19 cellular contexts compared by ENCODE assay signal in genomic region chr3:43649365-43649968, GRCh38. TPM values are rescaled to one million over a fixed set of nuclear protein-coding genes. Genes with fewer than 3 reads are reported as not detected.
DNase-seq lines count a peak whose midpoint lies in the region; ATAC-seq, FAIRE-seq and TF ChIP-seq lines count a peak whose summit lies in the region.
"Had no signal": no experiment of that assay in that cellular context is flagged by ENCODE, and none has a peak within 500 bp of the region (broad histone marks: within the 10 kb centered on the region; RNA-seq: fewer than 3 reads in every experiment).

No MANE protein-coding gene starts in this region.

- H3K4me3 ChIP-seq in IMR-90 (ENCODE audit: insufficient read depth, low read depth, low read length) (no peak overlapping the region), bronchial epithelial cell (ENCODE audit: low read depth, low read length) (no peak overlapping the region), left lung (no peak overlapping the region), stomach (peak overlapping the region in 3 of 4 donors; percentile 27 to 41 (median 27))
- H3K4me3 ChIP-seq in CD8-positive, alpha-beta T cell (ENCODE audit: low read depth, low read length), result no peak overlapping the region
- H3K4me3 ChIP-seq: thoracic aorta had no signal

- H3K27ac ChIP-seq in IMR-90 (ENCODE audit: insufficient read depth, low read length), result no peak overlapping the region
- H3K27ac ChIP-seq in left lung, result no peak overlapping the region
- no peak overlapping the region for H3K27ac ChIP-seq in stomach
- no peak overlapping the region for H3K27ac ChIP-seq in CD8-positive, alpha-beta T cell (ENCODE audit: low read depth, low read length)
- H3K27ac ChIP-seq: HL-60, thoracic aorta had no signal

- TF ChIP-seq EP300 in stomach (IDR thresholded peaks at IDR 0.05), result no peak

- in situ Hi-C loops in IMR-90 (cut with MboI; ENCODE audit: low sequenced_read_pairs), result no loop called here

- no peak for TF ChIP-seq RAD21 in IMR-90 (IDR thresholded peaks at IDR 0.05; ENCODE audit: low read length)

- no peak overlapping the region for H2BK15ac ChIP-seq in IMR-90 (ENCODE audit: low read depth, low read length)

- FAIRE-seq in bronchial epithelial cell (lab: Jason Lieb, UNC), result peak; percentile 95
- FAIRE-seq: colon had no signal

- H3K23ac ChIP-seq in IMR-90 (ENCODE audit: low read depth, low read length), result no peak overlapping the region

- H3K14ac ChIP-seq in IMR-90 (replicated peaks; ENCODE audit: low read depth, low read length), result no peak overlapping the region

- no peak overlapping the region for H4K5ac ChIP-seq in IMR-90 (ENCODE audit: low read depth, low read length)

- H3K4me1 ChIP-seq in IMR-90 (ENCODE audit: control insufficient read depth, insufficient read depth, low read length), result peaks cover 4% of the 10 kb centered on the region; the same call in 1 of the 2 replicates
- H3K4me1 ChIP-seq in left lung, result peaks cover 0 to 5% of the 10 kb centered on the region in 2 donors
- no peaks in the 10 kb centered on the region for H3K4me1 ChIP-seq in stomach
- no peaks in the 10 kb centered on the region for H3K4me1 ChIP-seq in CD8-positive, alpha-beta T cell (ENCODE audit: insufficient read depth, low read length)

- no peaks in the 10 kb centered on the region for H3K4me1 Mint-ChIP-seq in CD8-positive, alpha-beta T cell (ENCODE audit: low read depth)
- H3K4me1 Mint-ChIP-seq: activated CD4-positive, alpha-beta T cell treated with anti-CD3 and anti-CD28 coated beads, Interleukin-2, amount 10 ng/mL, durations not matched to agents 7 days and 5 days; mesothelial cell of epicardium had no signal

- intact Hi-C loops in IMR-90 (cut with micrococcal nuclease) (no loop called here), left lung (cut with DNase I) (no loop called here), stomach (cut with DNase I; ENCODE audit: low total_unique reads) (no loop called here)
- intact Hi-C loops in CD8-positive, alpha-beta T cell (cut with DNase I, micrococcal nuclease), result no loop called here

- H3K79me1 ChIP-seq in IMR-90 (ENCODE audit: low read depth in 1 of 2, low read length in 2 of 2), result no peaks in the 10 kb centered on the region

- DNase-seq in IMR-90 (no peak), bronchial epithelial cell (ENCODE audit: low read depth) (no peak), left lung (no peak), stomach (no peak), superior temporal gyrus (ENCODE audit: extremely low spot score) (no peak)
- DNase-seq in CD8-positive, alpha-beta T cell, result no peak
- DNase-seq: activated CD4-positive, alpha-beta T cell treated with anti-CD3 and anti-CD28 coated beads, Interleukin-2, amount 10 ng/mL, durations not matched to agents 7 days and 5 days; activated T-cell treated with anti-CD3 and anti-CD28 coated beads, Interleukin-2, amount 50 U/mL, for 72 hours; amniotic stem cell; Karpas-422; NCI-H1436 treated with DMSO at 0.1 percent for 48 hours; stimulated activated CD4-positive, alpha-beta T cell treated with anti-CD3 and anti-CD28 coated beads, Interleukin-15, amount 100 ng/mL, for 24 hours; T-helper 1 cell had no signal

- BruUV-seq in IMR-90 (replicated peaks; lab: Mats Ljungman, UMichigan), result no TSS peak

- no peak overlapping the region for H3K27ac Mint-ChIP-seq in CD8-positive, alpha-beta T cell
- H3K27ac Mint-ChIP-seq: activated CD4-positive, alpha-beta T cell treated with anti-CD3 and anti-CD28 coated beads, Interleukin-2, amount 10 ng/mL, durations not matched to agents 7 days and 5 days; activated T-cell treated with anti-CD3 and anti-CD28 coated beads, Interleukin-2, amount 50 U/mL, for 72 hours; CD4-positive, CD25-positive, alpha-beta regulatory T cell; mesothelial cell of epicardium had no signal

- H3K18ac ChIP-seq in IMR-90 (ENCODE audit: low read depth, low read length), result no peak overlapping the region

- no peak overlapping the region for H2AK9ac ChIP-seq in IMR-90 (replicated peaks; ENCODE audit: low read depth, low read length, poor library complexity)

- no peak overlapping the region for H3K4me3 Mint-ChIP-seq in CD8-positive, alpha-beta T cell
- H3K4me3 Mint-ChIP-seq: activated CD4-positive, alpha-beta T cell treated with anti-CD3 and anti-CD28 coated beads, Interleukin-2, amount 10 ng/mL, durations not matched to agents 7 days and 5 days; activated T-cell treated with anti-CD3 and anti-CD28 coated beads, Interleukin-2, amount 50 U/mL, for 72 hours; CD4-positive, CD25-positive, alpha-beta regulatory T cell; mesothelial cell of epicardium had no signal

- no peaks in the 10 kb centered on the region for H4K20me1 ChIP-seq in IMR-90 (ENCODE audit: insufficient read depth, low read length)

- no peaks in the 10 kb centered on the region for H3K9me3 ChIP-seq in IMR-90 (ENCODE audit: control insufficient read depth, insufficient read depth, low read length)
- no peaks in the 10 kb centered on the region for H3K9me3 ChIP-seq in left lung
- no peaks in the 10 kb centered on the region for H3K9me3 ChIP-seq in stomach
- H3K9me3 ChIP-seq in CD8-positive, alpha-beta T cell (ENCODE audit: low read length), result no peaks in the 10 kb centered on the region
- H3K9me3 ChIP-seq: thoracic aorta had no signal

- H3K9me1 ChIP-seq in IMR-90 (ENCODE audit: insufficient read depth, low read length), result peaks cover 3% of the 10 kb centered on the region

- no peak for ATAC-seq in IMR-90 (ENCODE audit: low read depth)
- ATAC-seq in left lung, result peak; percentile 15
- ATAC-seq in CD8-positive, alpha-beta T cell, result no peak
- ATAC-seq in GM21423 (IDR thresholded peaks at IDR 0.05; ENCODE audit: unreplicated experiment), result no peak
- ATAC-seq: activated T-cell treated with anti-CD3 and anti-CD28 coated beads, Interleukin-2, amount 50 U/mL, for 72 hours had no signal

- CTCF ChIA-PET in IMR-90 (lab: Yijun Ruan, JAX), result interaction anchor here (0.6 kb wide), 1 partner anchor 11 kb away, joined by 4 read pairs; no protein-coding TSS in a partner anchor
- CTCF ChIA-PET in CD8-positive, alpha-beta T cell (lab: Charles Lee), result interaction anchor here (0.8 kb wide), 1 partner anchor 203 kb away, joined by 3 read pairs; no protein-coding TSS in a partner anchor

- no peak overlapping the region for H2BK120ac ChIP-seq in IMR-90 (ENCODE audit: low read depth, low read length)

- peaks cover 28% of the 10 kb centered on the region for H3K27me3 Mint-ChIP-seq in CD8-positive, alpha-beta T cell (ENCODE audit: low read depth)

- H3K36me3 Mint-ChIP-seq in CD8-positive, alpha-beta T cell, result no peaks in the 10 kb centered on the region
- H3K36me3 Mint-ChIP-seq: CD4-positive, CD25-positive, alpha-beta regulatory T cell; mesothelial cell of epicardium had no signal

- TF ChIP-seq CTCF in IMR-90 (conservative IDR thresholded peaks at IDR 0.05; ENCODE audit: low read depth, low read length) (no peak), bronchial epithelial cell (IDR thresholded peaks at IDR 0.05; ENCODE audit: insufficient read depth, low read length, severe bottlenecking) (no peak), left lung (IDR thresholded peaks at IDR 0.05) (no peak), stomach (IDR thresholded peaks at IDR 0.05) (no peak)
- no peak for TF ChIP-seq CTCF in CD8-positive, alpha-beta T cell (IDR thresholded peaks at IDR 0.05)

- H2AK5ac ChIP-seq in IMR-90 (ENCODE audit: low read depth, low read length), result no peak overlapping the region

- POLR2A ChIA-PET in IMR-90 (lab: Charles Lee; ENCODE audit: unreplicated experiment), result no interaction called here
- POLR2A ChIA-PET in CD8-positive, alpha-beta T cell (lab: Charles Lee), result no interaction called here

- TF ChIP-seq POLR2A in IMR-90 (IDR thresholded peaks at IDR 0.05; ENCODE audit: low read depth, low read length) (no peak), stomach (IDR thresholded peaks at IDR 0.05) (no peak)

- H3K36me3 ChIP-seq in IMR-90 (ENCODE audit: control insufficient read depth, insufficient read depth, low read length) (no peaks in the 10 kb centered on the region), bronchial epithelial cell (ENCODE audit: control insufficient read depth, insufficient read depth, low read length) (no peaks in the 10 kb centered on the region), left lung (no peaks in the 10 kb centered on the region), stomach (no peaks in the 10 kb centered on the region)
- H3K36me3 ChIP-seq in CD8-positive, alpha-beta T cell (ENCODE audit: insufficient read depth, low read length), result no peaks in the 10 kb centered on the region
- H3K36me3 ChIP-seq: thoracic aorta had no signal

- H3K27me3 ChIP-seq in IMR-90 (ENCODE audit: control insufficient read depth, insufficient read depth, low read length) (no peaks in the 10 kb centered on the region), bronchial epithelial cell (ENCODE audit: control insufficient read depth, insufficient read depth, low read length) (no peaks in the 10 kb centered on the region), left lung (no peaks in the 10 kb centered on the region), stomach (no peaks in the 10 kb centered on the region)
- no peaks in the 10 kb centered on the region for H3K27me3 ChIP-seq in CD8-positive, alpha-beta T cell (ENCODE audit: insufficient read depth, low read length)

- H3K4ac ChIP-seq in IMR-90 (ENCODE audit: low read depth, low read length), result no peak overlapping the region

- no peak overlapping the region for H2AFZ ChIP-seq in IMR-90 (replicated peaks; ENCODE audit: low read length, poor library complexity)

- dilution Hi-C loops in IMR-90 (cut with HindIII; ENCODE audit: low sequenced_read_pairs, unreplicated experiment), result no loop called here

- H3K9me3 Mint-ChIP-seq in CD8-positive, alpha-beta T cell, result no peaks in the 10 kb centered on the region
- H3K9me3 Mint-ChIP-seq: activated CD4-positive, alpha-beta T cell treated with anti-CD3 and anti-CD28 coated beads, Interleukin-2, amount 10 ng/mL, durations not matched to agents 7 days and 5 days; activated T-cell treated with anti-CD3 and anti-CD28 coated beads, Interleukin-2, amount 50 U/mL, for 72 hours; mesothelial cell of epicardium had no signal

- H3K56ac ChIP-seq in IMR-90 (ENCODE audit: extremely low read depth, insufficient read depth, low read length), result no peak overlapping the region

- 69% methylated on average over 4 of the region's 6 CpGs; no CpG with 5 or more reads in 1 of the 2 experiments for WGBS in IMR-90 (ENCODE audit: extremely low coverage in 2 of 2, insufficient read length in 1 of 2), 2 experiments
- 16 to 30% (median 28%) methylated on average over 6 of the region's 6 CpGs for WGBS in stomach, 5 donors

- H2BK5ac ChIP-seq in IMR-90 (ENCODE audit: low read depth, low read length, poor library complexity, severe bottlenecking), result no peak overlapping the region

- no peak overlapping the region for H2BK20ac ChIP-seq in IMR-90 (ENCODE audit: low read depth, low read length)

- H4K91ac ChIP-seq in IMR-90 (ENCODE audit: insufficient read depth, low read depth, low read length), result no peak overlapping the region

- H3K4me2 ChIP-seq in IMR-90 (ENCODE audit: low read depth, low read length), result peak overlapping the region; percentile 34

- H4K8ac ChIP-seq in IMR-90 (ENCODE audit: low read depth in 2 of 2, low read length in 2 of 2), result no peak overlapping the region

- no peak overlapping the region for H3K9ac ChIP-seq in IMR-90 (ENCODE audit: low read depth, low read length)

RNA-seq across cellular contexts. Expression of gene ANO10, which starts 27.7 kb away (rescaled TPM):
- 41.6 and 42.5 TPM in 2 replicates for total RNA-seq in IMR-90 (2012; rRNA removed)
- 26.0 and 28.5 TPM in 2 replicates for polyA plus RNA-seq in IMR-90 (2012; rRNA removed)
- 18.0 and 20.1 TPM in 2 replicates for polyA plus RNA-seq in IMR-90 (2012; cell fraction: cytosol; rRNA removed)
- polyA plus RNA-seq in IMR-90 (2012; cell fraction: nucleus; rRNA removed; ENCODE audit: low replicate concordance), result 13.2 and 17.8 TPM in 2 replicates
- total RNA-seq in bronchial epithelial cell, result 25.6 and 25.8 TPM in 2 replicates
- total RNA-seq in left lung, result 10 to 100 TPM; 39.3 to 52.2 TPM
- total RNA-seq in stomach, result 100 to 1,000 TPM in 1 of 5 donors, 10 to 100 TPM in 2, 1 to 10 TPM in 2; 3.6 to 202 (median 15.8) TPM
- polyA plus RNA-seq in stomach, result 10 to 100 TPM in 1 of 3 donors, 1 to 10 TPM in 2; 5.7 to 15.6 (median 5.8) TPM
- total RNA-seq in CD8-positive, alpha-beta T cell, result 1 to 10 TPM; 6.1 to 7.0 TPM

RNA-seq across cellular contexts. Expression of gene ABHD5, which starts 41.3 kb away (rescaled TPM):
- 33.2 and 33.6 TPM in 2 replicates for total RNA-seq in IMR-90 (2012; rRNA removed)
- 13.8 and 15.8 TPM in 2 replicates for polyA plus RNA-seq in IMR-90 (2012; rRNA removed)
- 5.6 and 6.0 TPM in 2 replicates for polyA plus RNA-seq in IMR-90 (2012; cell fraction: cytosol; rRNA removed)
- 3.3 and 26.7 TPM in 2 replicates for polyA plus RNA-seq in IMR-90 (2012; cell fraction: nucleus; rRNA removed; ENCODE audit: low replicate concordance)
- total RNA-seq in bronchial epithelial cell, result 33.2 and 34.2 TPM in 2 replicates
- total RNA-seq in left lung, result 10 to 100 TPM; 31.9 to 41.0 TPM
- 10 to 100 TPM in 4 of 5 donors, 1 to 10 TPM in 1; 3.2 to 38.0 (median 26.8) TPM for total RNA-seq in stomach
- 10 to 100 TPM; 13.8 to 26.1 (median 22.8) TPM for polyA plus RNA-seq in stomach
- total RNA-seq in CD8-positive, alpha-beta T cell, result 10 to 100 TPM; 10.3 to 11.4 TPM

Comparison
In these comparisons a context has a peak if more than half of its experiments do, and no peak if none do; other contexts are left out.
1. H3K4me3 ChIP-seq: peak in stomach (3 of 4); none in IMR-90 (single experiment), bronchial epithelial cell (single experiment), left lung (0 of 2) and CD8-positive, alpha-beta T cell (single experiment).